ENCODE assay signal across 8 cellular contexts in genomic region chr19:48321372-48321621, GRCh38. TPM values are rescaled to one million over a fixed set of nuclear protein-coding genes. Genes with fewer than 3 reads are reported as not detected.
DNase-seq lines count a peak whose midpoint lies in the region; ATAC-seq and TF ChIP-seq lines count a peak whose summit lies in the region.

No MANE protein-coding gene starts in this region.

- TF ChIP-seq POLR2A in prostate gland (IDR thresholded peaks at IDR 0.05): peak; percentile 41

- no peaks in the 10 kb centered on the region for H3K36me3 ChIP-seq in SU-DHL-6 (ENCODE audit: low read length)
- H3K36me3 ChIP-seq in prostate gland: no peaks in the 10 kb centered on the region
- no peaks in the 10 kb centered on the region for H3K36me3 ChIP-seq in urinary bladder (ENCODE audit: insufficient read depth)

- H3K27me3 ChIP-seq in SU-DHL-6 (ENCODE audit: low read length) (no peaks in the 10 kb centered on the region), prostate gland (replicated peaks; ENCODE audit: insufficient read depth) (no peaks in the 10 kb centered on the region)

- intact Hi-C loops in cardiac septum (cut with DNase I) (loop anchor here (1.0 kb wide), 1 partner anchor 12 kb away; no protein-coding TSS in a partner anchor), prostate gland (cut with DNase I) (loop anchor here (2.0 kb wide), 1 partner anchor 70 kb away; the partner anchor contains the start of gene KDELR1)

- TF ChIP-seq CTCF in SU-DHL-6 (IDR thresholded peaks at IDR 0.05; ENCODE audit: insufficient read depth, low read length, poor library complexity, severe bottlenecking): no peak
- TF ChIP-seq CTCF in prostate gland (IDR thresholded peaks at IDR 0.05): no peak

- H2AFZ ChIP-seq in SU-DHL-6 (ENCODE audit: low read depth, low read length, severe bottlenecking): no peak overlapping the region

- no peaks in the 10 kb centered on the region for H3K9me2 ChIP-seq in SU-DHL-6 (replicated peaks; ENCODE audit: insufficient read depth, low read length)

- 2% methylated on average over 22 of the region's 22 CpGs for WGBS in prostate gland
- 1% methylated on average over 22 of the region's 22 CpGs for WGBS in urinary bladder

- ATAC-seq in HG02571 (IDR thresholded peaks at IDR 0.05; ENCODE audit: unreplicated experiment): peak; percentile 45

- H3F3A ChIP-seq in SU-DHL-6 (ENCODE audit: insufficient read depth): peaks cover 27% of the 10 kb centered on the region

- H4K20me1 ChIP-seq in SU-DHL-6 (ENCODE audit: low read depth, low read length): no peaks in the 10 kb centered on the region

- peaks cover 6% of the 10 kb centered on the region for H3K4me1 ChIP-seq in prostate gland (replicated peaks)
- H3K4me1 ChIP-seq in urinary bladder (ENCODE audit: insufficient read depth): no peaks in the 10 kb centered on the region

- peak overlapping the region; percentile 78 for H3K9ac ChIP-seq in SU-DHL-6 (ENCODE audit: low read length)

- H3K4me3 ChIP-seq in SU-DHL-6 (ENCODE audit: insufficient read depth, low read length, poor library complexity, severe bottlenecking) (peak overlapping the region; percentile 61), prostate gland (peak overlapping the region; percentile 41 to 58), urinary bladder (ENCODE audit: low read depth, low read length) (peak overlapping the region; percentile 40)

- H3K9me3 ChIP-seq in SU-DHL-6 (ENCODE audit: insufficient read depth, low read length) (no peaks in the 10 kb centered on the region), prostate gland (no peaks in the 10 kb centered on the region)

- peak overlapping the region; percentile 86 for H3K27ac ChIP-seq in SU-DHL-6 (ENCODE audit: low read depth, low read length)
- H3K27ac ChIP-seq in prostate gland: peak overlapping the region; percentile 98 to 99
- peak overlapping the region; percentile 81 for H3K27ac ChIP-seq in urinary bladder (ENCODE audit: low read depth)

- peak; percentile 96 for DNase-seq in Daoy (ENCODE audit: low read depth)
- DNase-seq in NCI-H128 (lab: John Stamatoyannopoulos, UW; ENCODE audit: unreplicated experiment): peak; percentile 91
- DNase-seq in activated naive CD8-positive, alpha-beta T cell treated with anti-CD3 and anti-CD28 coated beads, Interleukin-2, amount 50 U/mL, for 16 hours (ENCODE audit: low read depth, low spot score): peak; percentile 92
- DNase-seq in cardiac septum (ENCODE audit: low spot score): peak; percentile 98
- DNase-seq in prostate gland (ENCODE audit: low spot score): peak; percentile 98

- H3K4me2 ChIP-seq in SU-DHL-6 (ENCODE audit: low read depth, low read length, poor library complexity, severe bottlenecking): peak overlapping the region; percentile 84

- no peaks in the 10 kb centered on the region for H3K79me2 ChIP-seq in SU-DHL-6 (ENCODE audit: insufficient read depth, low read length)

RNA-seq across cellular contexts. Expression of gene EMP3, which starts 4.1 kb away (rescaled TPM):
- 36.2 and 54.6 TPM in 2 replicates for total RNA-seq in Daoy (2014; rRNA removed; shearing (Covaris generic))
- 47.3 TPM for total RNA-seq in cardiac septum
- total RNA-seq in prostate gland: 10 to 100 TPM in 1 of 2 donors, 1 to 10 TPM in 1; 5.9 to 38.6 TPM
- total RNA-seq in urinary bladder: 81.3 TPM
- 159 TPM for polyA plus RNA-seq in urinary bladder

RNA-seq across cellular contexts. Expression of gene TMEM143, which starts 42.4 kb away (rescaled TPM):
- total RNA-seq in Daoy (2014; rRNA removed; shearing (Covaris generic)): 2.5 and 3.8 TPM in 2 replicates
- total RNA-seq in cardiac septum: 50.2 TPM
- 10 to 100 TPM in 1 of 2 donors, 1 to 10 TPM in 1; 4.6 to 14.9 TPM for total RNA-seq in prostate gland
- 4.3 TPM for total RNA-seq in urinary bladder
- 10.2 TPM for polyA plus RNA-seq in urinary bladder

RNA-seq across cellular contexts. Expression of gene SYNGR4, which starts 42.9 kb away (rescaled TPM):
- not detected in 2 replicates for total RNA-seq in Daoy (2014; rRNA removed; shearing (Covaris generic))
- total RNA-seq in cardiac septum (not detected), prostate gland (1 to 10 TPM in 1 of 2 donors, not detected in 1; 2.8 TPM), urinary bladder (not detected)
- polyA plus RNA-seq in urinary bladder: not detected

RNA-seq across cellular contexts. Expression of gene ZNF114, which starts 51.4 kb away (rescaled TPM):
- 0.54 and 1.2 TPM in 2 replicates for total RNA-seq in Daoy (2014; rRNA removed; shearing (Covaris generic))
- 0.35 TPM for total RNA-seq in cardiac septum
- total RNA-seq in prostate gland: under 1 TPM; 0.23 to 0.74 TPM
- 6.6 TPM for total RNA-seq in urinary bladder
- polyA plus RNA-seq in urinary bladder: 0.24 TPM

Comparison
In these comparisons a context has a peak if more than half of its experiments do, and no peak if none do; other contexts are left out.
1. Peak in every context shown above with its lines: DNase-seq, ATAC-seq, H3K4me3 ChIP-seq and H3K27ac ChIP-seq.